Comparison of ENCODE assay signal across 23 cellular contexts in the genomic region with DNA sequence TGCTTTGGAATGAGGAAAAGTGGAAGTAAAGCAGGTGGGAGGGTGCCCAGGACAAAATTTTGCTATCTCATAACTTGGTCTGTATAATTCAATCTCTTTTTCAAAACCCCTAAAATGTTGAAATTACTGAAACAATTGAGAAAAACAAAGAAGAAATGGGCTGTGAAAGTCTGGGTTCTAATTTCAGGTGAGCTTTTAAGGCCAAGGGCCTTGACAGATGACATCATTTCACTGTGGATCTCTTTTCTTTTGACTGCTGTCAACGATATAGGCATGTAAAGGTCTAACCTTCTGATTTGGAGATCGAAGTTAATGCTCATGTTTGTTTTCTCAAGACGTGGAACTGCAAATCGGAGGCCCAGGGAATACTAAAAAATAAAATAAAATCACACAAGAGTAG.
A peak's percentile ranks its signal among the peaks of the same experiment; 100 is the strongest.
DNase-seq lines count a peak whose midpoint lies in the region; ATAC-seq, FAIRE-seq and TF ChIP-seq lines count a peak whose summit lies in the region.
"Had no signal": no experiment of that assay in that cellular context is flagged by ENCODE, and none has a peak within 500 bp of the region (broad histone marks: within the 10 kb centered on the region; RNA-seq: fewer than 3 reads in every experiment).

No MANE protein-coding gene starts in this region.

- TF ChIP-seq CTCF in HepG2 (CRISPR knock-in tag; IDR thresholded peaks at IDR 0.05) (no peak), right lobe of liver (IDR thresholded peaks at IDR 0.05) (no peak)

- CTCF ChIA-PET in HepG2 (lab: Yijun Ruan, JAX; ENCODE audit: low intra/inter-chr PET ratio, low total read pairs): no interaction called here

- no peak overlapping the region for H3K4me2 ChIP-seq in HepG2 (ENCODE audit: low read depth, low read length)
- no peak overlapping the region for H3K4me2 ChIP-seq in mesendoderm (ENCODE audit: low read length)
- H3K4me2 ChIP-seq: A549; BLaER1 treated with 17β-estradiol and CSF1 and Interleukin-3, amounts not matched to agents 10 nM and 100 nM had no signal

- H3K79me2 ChIP-seq in HepG2 (ENCODE audit: insufficient read depth, low read length): no peaks in the 10 kb centered on the region
- no peaks in the 10 kb centered on the region for H3K79me2 ChIP-seq in mesendoderm (ENCODE audit: control insufficient read depth, insufficient read depth, low read length)

- ATAC-seq in HepG2 (no peak), right lobe of liver (no peak)
- ATAC-seq: A549, GM12878 had no signal

- no peak overlapping the region for H3K56ac ChIP-seq in mesendoderm (ENCODE audit: low read length)

- H3K4ac ChIP-seq in mesendoderm (ENCODE audit: low read depth, low read length): no peak overlapping the region

- WGBS in HepG2 (ENCODE audit: low lambda C conversion rate): 0% methylated on average over 4 of the region's 4 CpGs
- 53% methylated on average over 4 of the region's 4 CpGs for WGBS in right lobe of liver (ENCODE audit: insufficient coverage, low coverage, low lambda C conversion rate, missing lambda C conversion rate)
- no CpG with 5 or more reads among the region's 4 CpGs for WGBS in mesendoderm (ENCODE audit: extremely low coverage, insufficient coverage, low lambda C conversion rate)

- FAIRE-seq in HepG2 (lab: Jason Lieb, UNC): no peak
- FAIRE-seq: A549, GM12878, GM12892, GM18507 had no signal

- H3K4me1 ChIP-seq in HepG2 (ENCODE audit: insufficient read depth, low read length): no peaks in the 10 kb centered on the region
- no peaks in the 10 kb centered on the region for H3K4me1 ChIP-seq in right lobe of liver
- no peaks in the 10 kb centered on the region for H3K4me1 ChIP-seq in mesendoderm (ENCODE audit: control insufficient read depth, low read depth, low read length)
- H3K4me1 ChIP-seq: A549 had no signal

- TF ChIP-seq POLR2A in HepG2 (IDR thresholded peaks at IDR 0.05; ENCODE audit: insufficient read depth in 1 of 2, low read depth in 2 of 2, low read length in 2 of 2): no peak
- no peak for TF ChIP-seq POLR2A in right lobe of liver (IDR thresholded peaks at IDR 0.05)

- no peaks in the 10 kb centered on the region for H3K36me3 ChIP-seq in HepG2 (replicated peaks in 1 of 2; ENCODE audit: control insufficient read depth in 1 of 2, insufficient read depth in 2 of 2, low read length in 2 of 2)
- H3K36me3 ChIP-seq in right lobe of liver: no peaks in the 10 kb centered on the region
- H3K36me3 ChIP-seq in mesendoderm (ENCODE audit: control insufficient read depth, insufficient read depth, low read length): no peaks in the 10 kb centered on the region

- no peak overlapping the region for H2BK5ac ChIP-seq in mesendoderm (ENCODE audit: low read length)

- H2AK5ac ChIP-seq in mesendoderm (ENCODE audit: low read length): no peak overlapping the region

- H3K9me3 ChIP-seq in HepG2 (ENCODE audit: low read length): no peaks in the 10 kb centered on the region
- H3K9me3 ChIP-seq in right lobe of liver: no peaks in the 10 kb centered on the region
- H3K9me3 ChIP-seq: A549; BLaER1 treated with 17β-estradiol and CSF1 and Interleukin-3, amounts not matched to agents 10 nM and 100 nM had no signal

- H3K9ac ChIP-seq in HepG2 (ENCODE audit: insufficient read depth, low read depth, low read length) (no peak overlapping the region), mesendoderm (ENCODE audit: low read length) (no peak overlapping the region)
- H3K9ac ChIP-seq: BLaER1 treated with 17β-estradiol and CSF1 and Interleukin-3, amounts not matched to agents 10 nM and 100 nM had no signal

- H2BK15ac ChIP-seq in mesendoderm (replicated peaks; ENCODE audit: low read depth): no peak overlapping the region

- POLR2A ChIA-PET in HepG2 (lab: Yijun Ruan, JAX): no interaction called here

- H3K4me3 ChIP-seq in HepG2 (replicated peaks in 1 of 3; ENCODE audit: insufficient read depth in 1 of 3, low read depth in 2 of 3, low read length in 3 of 3) (no peak overlapping the region), right lobe of liver (no peak overlapping the region), mesendoderm (ENCODE audit: low read length) (no peak overlapping the region)
- H3K4me3 ChIP-seq: A549; BLaER1 treated with 17β-estradiol and CSF1 and Interleukin-3, amounts not matched to agents 10 nM and 100 nM; GM12878 had no signal

- H3K27me3 ChIP-seq in HepG2 (ENCODE audit: control insufficient read depth in 1 of 2, insufficient read depth in 2 of 2, low read length in 2 of 2) (peaks cover 0 to 1% of the 10 kb centered on the region in 2 experiments; a peak in 1 of 5 replicates), right lobe of liver (no peaks in the 10 kb centered on the region), mesendoderm (ENCODE audit: insufficient read depth, low read length, poor library complexity) (no peaks in the 10 kb centered on the region)
- H3K27me3 ChIP-seq: BLaER1 treated with 17β-estradiol and CSF1 and Interleukin-3, amounts not matched to agents 10 nM and 100 nM had no signal

- in situ Hi-C loops in HepG2 (cut with HindIII; ENCODE audit: extremely low pct_ligation_motif_present, low pct_unique_long_range_greater_than_20kb): no loop called here

- H4K8ac ChIP-seq in mesendoderm (ENCODE audit: low read depth, low read length): no peak overlapping the region

- TF ChIP-seq RAD21 in HepG2 (CRISPR knock-in tag; IDR thresholded peaks at IDR 0.05): no peak

- TF ChIP-seq EP300 in HepG2 (IDR thresholded peaks at IDR 0.05; ENCODE audit: low read depth in 2 of 2, low read length in 2 of 2): no peak
- no peak for TF ChIP-seq EP300 in HepG2 (CRISPR knock-in tag; IDR thresholded peaks at IDR 0.05; ENCODE audit: borderline replicate concordance)

- H3K18ac ChIP-seq in mesendoderm (ENCODE audit: low read length): no peak overlapping the region

- intact Hi-C loops in HepG2 (cut with micrococcal nuclease; ENCODE audit: unreplicated experiment): no loop called here
- intact Hi-C loops in right lobe of liver (cut with DNase I): no loop called here

- H2AFZ ChIP-seq in HepG2 (ENCODE audit: low read length): no peak overlapping the region

- H3K79me1 ChIP-seq in mesendoderm (ENCODE audit: low read length): no peaks in the 10 kb centered on the region

- DNase-seq in HepG2 (ENCODE audit: low spot score) (no peak), right lobe of liver (no peak), mesendoderm (peak; percentile 4), NCI-H2029 treated with DMSO at 0.1 percent for 48 hours (lab: John Stamatoyannopoulos, UW) (no peak), SHP77 (lab: John Stamatoyannopoulos, UW) (no peak)
- DNase-seq: AML-193; CD4-positive, alpha-beta T cell; CD8-positive, alpha-beta memory T cell; COR-L47; DMS 273 treated with DMSO at 0.1 percent for 48 hours; DMS153; DMS53; DMS79; DND-41; EL; GDM1 had no signal

- no peaks in the 10 kb centered on the region for H4K20me1 ChIP-seq in HepG2 (ENCODE audit: insufficient read depth, low read length)
- H4K20me1 ChIP-seq: BLaER1 treated with 17β-estradiol and CSF1 and Interleukin-3, amounts not matched to agents 10 nM and 100 nM had no signal

- no peak overlapping the region for H3K27ac ChIP-seq in HepG2 (ENCODE audit: extremely low read length, insufficient read depth, low read length)
- no peak overlapping the region for H3K27ac ChIP-seq in right lobe of liver
- no peak overlapping the region for H3K27ac ChIP-seq in mesendoderm (ENCODE audit: low read depth, low read length)
- H3K27ac ChIP-seq: 22Rv1; A549; BLaER1 treated with 17β-estradiol and CSF1 and Interleukin-3, amounts not matched to agents 10 nM and 100 nM; C4-2B had no signal

- no TSS peak for BruUV-seq in HepG2 (replicated peaks; lab: Mats Ljungman, UMichigan)

- H3K23ac ChIP-seq in mesendoderm (ENCODE audit: low read length): no peak overlapping the region

- H4K5ac ChIP-seq in mesendoderm (ENCODE audit: low read length): no peak overlapping the region

- no peak overlapping the region for H2BK120ac ChIP-seq in mesendoderm (ENCODE audit: low read depth, low read length)

TF ChIP-seq in HepG2, 621 proteins besides CTCF, POLR2A, EP300 and RAD21:
- TF ChIP-seq SUZ12 (IDR thresholded peaks at IDR 0.05; ENCODE audit: low read depth, low read length): no peak
- TF ChIP-seq ATF7 (IDR thresholded peaks at IDR 0.05): 0 out of 2 replicates have a peak, but pooled peaks have one; percentile 14
- no peak for TF ChIP-seq ATF7 (CRISPR knock-in tag; IDR thresholded peaks at IDR 0.05)
- TF ChIP-seq NR2F1 (CRISPR knock-in tag; IDR thresholded peaks at IDR 0.05): no peak
- TF ChIP-seq, protein P1, sequence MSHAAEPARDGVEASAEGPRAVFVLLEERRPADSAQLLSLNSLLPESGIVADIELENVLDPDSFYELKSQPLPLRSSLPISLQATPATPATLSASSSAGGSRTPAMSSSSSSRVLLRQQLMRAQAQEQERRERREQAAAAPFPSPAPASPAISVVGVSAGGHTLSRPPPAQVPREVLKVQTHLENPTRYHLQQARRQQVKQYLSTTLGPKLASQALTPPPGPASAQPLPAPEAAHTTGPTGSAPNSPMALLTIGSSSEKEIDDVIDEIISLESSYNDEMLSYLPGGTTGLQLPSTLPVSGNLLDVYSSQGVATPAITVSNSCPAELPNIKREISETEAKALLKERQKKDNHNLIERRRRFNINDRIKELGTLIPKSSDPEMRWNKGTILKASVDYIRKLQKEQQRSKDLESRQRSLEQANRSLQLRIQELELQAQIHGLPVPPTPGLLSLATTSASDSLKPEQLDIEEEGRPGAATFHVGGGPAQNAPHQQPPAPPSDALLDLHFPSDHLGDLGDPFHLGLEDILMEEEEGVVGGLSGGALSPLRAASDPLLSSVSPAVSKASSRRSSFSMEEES (CRISPR knock-in tag; IDR thresholded peaks at IDR 0.05): no peak
